ENCODE assay signal across 8 cellular contexts in the genomic region with DNA sequence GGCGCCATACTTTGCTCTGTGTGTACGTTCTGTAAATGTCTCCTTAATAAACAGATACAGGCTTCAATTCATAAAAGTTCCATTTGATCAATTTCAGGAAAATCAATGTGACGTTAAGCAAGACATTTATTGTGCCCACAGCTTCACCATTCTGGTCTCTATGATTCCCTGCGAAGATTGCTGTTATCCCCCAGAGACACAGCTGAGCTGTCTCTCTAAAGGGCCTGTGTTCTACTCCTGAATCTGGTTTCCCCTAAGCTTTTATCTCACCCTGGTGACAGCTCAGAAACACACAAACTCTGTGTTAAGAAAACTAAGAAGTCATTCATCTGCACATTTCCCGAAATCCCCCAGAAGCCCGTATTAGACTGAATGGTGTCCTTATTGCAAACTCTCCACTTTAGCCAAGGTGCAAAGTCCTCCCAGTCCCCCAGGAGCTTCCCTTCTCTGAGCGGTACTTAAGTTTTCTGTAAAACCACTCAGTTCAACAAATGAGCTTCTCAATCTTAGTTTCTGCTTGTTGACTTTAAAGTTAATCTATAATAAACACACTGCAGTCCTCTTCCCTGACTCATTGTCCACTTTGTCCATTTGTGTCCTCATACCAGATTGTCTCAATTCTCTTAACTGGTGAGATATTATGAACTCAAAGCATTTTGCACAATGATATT. TPM values are rescaled to one million over a fixed set of nuclear protein-coding genes. Genes with fewer than 3 reads are reported as not detected.
DNase-seq lines count a peak whose midpoint lies in the region; ATAC-seq and TF ChIP-seq lines count a peak whose summit lies in the region.

No MANE protein-coding gene starts in this region.

- H3K4me3 ChIP-seq in MG63 (peak overlapping the region; percentile 97), osteoblast (ENCODE audit: insufficient read depth, low read length) (peak overlapping the region; percentile 98), SJCRH30 (no peak overlapping the region)

- peak overlapping the region; percentile 78 for H3K4me2 ChIP-seq in osteoblast (ENCODE audit: insufficient read depth, low read length)

- no peaks in the 10 kb centered on the region for H3K9me3 Mint-ChIP-seq in dendritic cell treated with granulocyte-macrophage colony-stimulating factor and Interleukin-4, amounts not matched to agents 40 ng/mL and 50 ng/mL, for 4 days

- H3K4me3 Mint-ChIP-seq in dendritic cell treated with granulocyte-macrophage colony-stimulating factor and Interleukin-4, amounts not matched to agents 40 ng/mL and 50 ng/mL, for 4 days = peak overlapping the region; percentile 90

- peaks cover 61% of the 10 kb centered on the region for H3K36me3 ChIP-seq in MG63
- peaks cover 28% of the 10 kb centered on the region for H3K36me3 ChIP-seq in osteoblast (ENCODE audit: insufficient read depth, low read length)
- H3K36me3 ChIP-seq in SJCRH30 = peaks cover 36% of the 10 kb centered on the region

- H3K27me3 ChIP-seq in MG63 = no peaks in the 10 kb centered on the region
- no peaks in the 10 kb centered on the region for H3K27me3 ChIP-seq in osteoblast (ENCODE audit: insufficient read depth, low read length)
- no peaks in the 10 kb centered on the region for H3K27me3 ChIP-seq in SJCRH30

- H3K4me1 Mint-ChIP-seq in dendritic cell treated with granulocyte-macrophage colony-stimulating factor and Interleukin-4, amounts not matched to agents 40 ng/mL and 50 ng/mL, for 4 days (ENCODE audit: low read depth) = peaks cover 26% of the 10 kb centered on the region

- H3K4me1 ChIP-seq in osteoblast (ENCODE audit: insufficient read depth, low read length) = peaks cover 30% of the 10 kb centered on the region
- no peaks in the 10 kb centered on the region for H3K4me1 ChIP-seq in SJCRH30

- H3K36me3 Mint-ChIP-seq in dendritic cell treated with granulocyte-macrophage colony-stimulating factor and Interleukin-4, amounts not matched to agents 40 ng/mL and 50 ng/mL, for 4 days (ENCODE audit: low read depth) = peaks cover 51% of the 10 kb centered on the region

- H3K9me3 ChIP-seq in MG63 = peaks cover 2% of the 10 kb centered on the region; the same call in 1 of the 2 replicates
- H3K9me3 ChIP-seq in osteoblast (ENCODE audit: low read depth, low read length) = no peaks in the 10 kb centered on the region
- H3K9me3 ChIP-seq in SJCRH30 (replicated peaks) = no peaks in the 10 kb centered on the region

- peak; percentile 31 for DNase-seq in EL
- DNase-seq in MG63 = no peak
- no peak for DNase-seq in osteoblast (ENCODE audit: insufficient read length, low spot score, missing footprints)
- no peak for DNase-seq in NCI-H2196 (lab: John Stamatoyannopoulos, UW; ENCODE audit: unreplicated experiment)
- DNase-seq in SJCRH30 = no peak

- no peak overlapping the region for H2AFZ ChIP-seq in osteoblast (ENCODE audit: low read length)

- no peak for TF ChIP-seq CTCF in osteoblast (IDR thresholded peaks at IDR 0.05; ENCODE audit: extremely low read depth, low read depth, low read length)

- H3K27ac Mint-ChIP-seq in dendritic cell treated with granulocyte-macrophage colony-stimulating factor and Interleukin-4, amounts not matched to agents 40 ng/mL and 50 ng/mL, for 4 days = peak overlapping the region; percentile 97

- H3K27me3 Mint-ChIP-seq in dendritic cell treated with granulocyte-macrophage colony-stimulating factor and Interleukin-4, amounts not matched to agents 40 ng/mL and 50 ng/mL, for 4 days = no peaks in the 10 kb centered on the region

- H3K79me2 ChIP-seq in osteoblast (ENCODE audit: insufficient read depth, low read length) = peaks cover 42% of the 10 kb centered on the region

- H3K27ac ChIP-seq in osteoblast (ENCODE audit: low read depth, low read length) (peak overlapping the region; percentile 44), SJCRH30 (no peak overlapping the region)

- ATAC-seq in GM18502 (IDR thresholded peaks at IDR 0.05; ENCODE audit: poor library complexity, unreplicated experiment) (no peak), GM19467 (IDR thresholded peaks at IDR 0.05; ENCODE audit: unreplicated experiment) (no peak)

- H4K20me1 ChIP-seq in osteoblast (ENCODE audit: insufficient read depth, low read length) = no peaks in the 10 kb centered on the region

- intact Hi-C loops in dendritic cell treated with granulocyte-macrophage colony-stimulating factor and Interleukin-4, amounts not matched to agents 40 ng/mL and 50 ng/mL, for 4 days (cut with micrococcal nuclease) = no loop called here

RNA-seq across cellular contexts. Expression of a gene that starts 1.4 kb away (rescaled TPM):
- 96.2 and 153 TPM in 2 replicates for total RNA-seq in MG63 (2014; rRNA removed; shearing (Covaris generic); ENCODE audit: low replicate concordance)
- 68.4 and 77.2 TPM in 2 replicates for total RNA-seq in osteoblast
- 78.3 and 82.3 TPM in 2 replicates for total RNA-seq in SJCRH30 (2014; rRNA removed; shearing (Covaris generic))

RNA-seq across cellular contexts. Expression of a gene that starts 35.0 kb away (rescaled TPM):
- 680 and 772 TPM in 2 replicates for total RNA-seq in MG63 (2014; rRNA removed; shearing (Covaris generic); ENCODE audit: low replicate concordance)
- total RNA-seq in osteoblast = 236 and 264 TPM in 2 replicates
- total RNA-seq in SJCRH30 (2014; rRNA removed; shearing (Covaris generic)) = 324 and 340 TPM in 2 replicates
